ENCODE assay signal across 8 cellular contexts in the genomic region with DNA sequence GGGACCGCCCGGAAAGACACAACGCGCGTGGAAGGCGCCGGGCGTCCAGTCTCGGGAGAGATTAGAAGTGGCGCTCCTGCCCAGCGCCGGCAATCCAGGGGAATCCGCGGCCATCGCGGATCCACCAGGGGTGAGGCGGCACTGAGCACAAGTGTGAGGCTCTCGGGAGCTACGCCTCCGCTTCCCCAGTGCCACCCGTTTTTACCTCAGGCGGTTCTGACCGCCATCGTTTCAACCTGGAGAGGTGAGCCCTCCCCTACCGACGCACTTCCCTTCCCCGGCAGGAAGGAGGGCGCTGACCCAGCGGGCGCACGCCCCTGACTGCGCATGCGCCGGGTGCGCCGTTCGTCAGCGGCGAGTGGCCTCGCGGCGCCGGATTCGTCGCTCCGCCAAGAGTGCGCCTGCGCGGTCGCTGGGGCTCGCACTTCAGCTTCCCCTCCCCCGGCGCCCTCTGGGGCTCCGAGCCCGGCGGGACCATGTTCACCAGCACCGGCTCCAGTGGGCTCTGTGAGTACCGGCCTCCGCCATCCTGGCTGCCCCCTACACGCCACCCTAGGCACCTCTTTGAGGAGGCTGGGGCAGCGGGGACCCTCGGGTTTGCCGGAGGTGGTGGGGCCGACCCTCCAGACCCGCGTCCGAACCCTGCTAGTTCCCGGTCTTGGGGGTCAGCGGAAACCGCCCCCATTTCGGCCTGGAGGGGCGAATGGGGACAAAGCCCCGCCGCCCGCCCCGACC. TPM values are rescaled to one million over a fixed set of nuclear protein-coding genes. Genes with fewer than 3 reads are reported as not detected.
DNase-seq lines count a peak whose midpoint lies in the region; ATAC-seq, FAIRE-seq and TF ChIP-seq lines count a peak whose summit lies in the region.

A gene with protein sequence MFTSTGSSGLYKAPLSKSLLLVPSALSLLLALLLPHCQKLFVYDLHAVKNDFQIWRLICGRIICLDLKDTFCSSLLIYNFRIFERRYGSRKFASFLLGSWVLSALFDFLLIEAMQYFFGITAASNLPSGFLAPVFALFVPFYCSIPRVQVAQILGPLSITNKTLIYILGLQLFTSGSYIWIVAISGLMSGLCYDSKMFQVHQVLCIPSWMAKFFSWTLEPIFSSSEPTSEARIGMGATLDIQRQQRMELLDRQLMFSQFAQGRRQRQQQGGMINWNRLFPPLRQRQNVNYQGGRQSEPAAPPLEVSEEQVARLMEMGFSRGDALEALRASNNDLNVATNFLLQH (plus strand): TSS at position 422 of the 735 bp plus-strand sequence. CDS start 55 bp downstream, at position 477.

- 0 to 1% (median 0%) methylated on average over 67 to 76 of the region's 76 CpGs for WGBS in psoas muscle, 3 donors

- peak; percentile 62 for ATAC-seq in HG02870 (IDR thresholded peaks at IDR 0.05; ENCODE audit: unreplicated experiment)
- peak; percentile 92 to 97 (median 94) for ATAC-seq in psoas muscle

- DNase-seq in GM13976 (ENCODE audit: low spot score) (peak; percentile 99), NCI-H146 treated with DMSO at 0.1 percent for 48 hours (lab: John Stamatoyannopoulos, UW; ENCODE audit: unreplicated experiment) (peak; percentile 87), amniotic stem cell (lab: John Stamatoyannopoulos, UW) (peak; percentile 67), left ventricle myocardium inferior (peak; percentile 95), psoas muscle (peak; percentile 97 to 98), urothelium cell line (ENCODE audit: low spot score) (peak; percentile 97)

- in situ Hi-C loops in GM13976 (cut with MboI; ENCODE audit: low sequenced_read_pairs, unreplicated experiment), result no loop called here

- peaks cover 52% of the 10 kb centered on the region for H3K4me1 ChIP-seq in left ventricle myocardium inferior
- H3K4me1 ChIP-seq in psoas muscle, result peaks cover 26% of the 10 kb centered on the region

- H3K4me3 ChIP-seq in left ventricle myocardium inferior, result peak within 1 kb of the TSS; percentile 79
- H3K4me3 ChIP-seq in psoas muscle, result peak within 1 kb of the TSS; percentile 87

- peak; percentile 87 for FAIRE-seq in urothelium cell line (lab: Jason Lieb, UNC)

- intact Hi-C loops in T-helper 1 cell treated with Interleukin-12 subunit alpha and Interleukin-12 subunit beta and Interleukin-4 antibody, amounts not matched to agents 30 ng/mL and 1 ng/mL, for 36 hours (cut with micrococcal nuclease), result loop anchor here (1.0 to 5.0 kb wide), 15 partner anchors 19 to 1768 kb away; partner anchors contain the start of genes CLYBL, GGACT, GPR183 and RAP2A
- intact Hi-C loops in left ventricle myocardium inferior (cut with micrococcal nuclease) (no loop called here), psoas muscle (cut with DNase I) (loop anchor here (2.0 to 5.0 kb wide), 3 partner anchors 16 to 108 kb away; no protein-coding TSS in a partner anchor)

- H3K27me3 ChIP-seq in left ventricle myocardium inferior (ENCODE audit: low read depth) (no peaks in the 10 kb centered on the region), psoas muscle (ENCODE audit: insufficient read depth in 3 of 3, low read length in 2 of 3) (no peaks in the 10 kb centered on the region)

- TF ChIP-seq CTCF in GM13976 (IDR thresholded peaks at IDR 0.05; ENCODE audit: borderline replicate concordance, control extremely low read depth, extremely low read depth, insufficient read depth, missing control alignments), result no peak
- no peak for TF ChIP-seq CTCF in left ventricle myocardium inferior (IDR thresholded peaks at IDR 0.05; ENCODE audit: borderline replicate concordance)
- TF ChIP-seq CTCF in psoas muscle (IDR thresholded peaks at IDR 0.05), result no peak

- H3K27ac ChIP-seq in left ventricle myocardium inferior (replicated peaks) (peak within 1 kb of the TSS; percentile 91), psoas muscle (peak within 1 kb of the TSS; percentile 94)

- H3K36me3 ChIP-seq in left ventricle myocardium inferior, result no peaks in the 10 kb centered on the region
- no peaks in the 10 kb centered on the region for H3K36me3 ChIP-seq in psoas muscle (ENCODE audit: insufficient read depth in 1 of 2, low read depth in 1 of 2)

- H3K9me3 ChIP-seq in left ventricle myocardium inferior (replicated peaks) (no peaks in the 10 kb centered on the region), psoas muscle (no peaks in the 10 kb centered on the region)

RNA-seq across cellular contexts. Expression of the gene that starts here (rescaled TPM):
- total RNA-seq in T-helper 1 cell treated with Interleukin-12 subunit alpha and Interleukin-12 subunit beta and Interleukin-4 antibody, amounts not matched to agents 30 ng/mL and 1 ng/mL, for 36 hours, result 49.7 and 50.0 TPM in 2 replicates
- total RNA-seq in left ventricle myocardium inferior, result 44.3 TPM
- 10 to 100 TPM; 65.1 to 79.2 (median 71.0) TPM for total RNA-seq in psoas muscle
- polyA plus RNA-seq in psoas muscle, result 10 to 100 TPM; 54.1 to 97.1 (median 71.7) TPM

Comparison
In these comparisons a context has a peak if more than half of its experiments do, and no peak if none do; other contexts are left out.
1. Peak in every context shown above with its lines: DNase-seq, ATAC-seq, H3K4me3 ChIP-seq and H3K27ac ChIP-seq.